In genomic region chr11:78199015-78199652, GRCh38 we compare ENCODE assay signal across 19 cellular contexts.
"Had no signal": no experiment of that assay in that cellular context is flagged by ENCODE, and none has a peak within 500 bp of the region (broad histone marks: within the 10 kb centered on the region; RNA-seq: fewer than 3 reads in every experiment).

No MANE protein-coding gene starts in this region.

- H3K9me3 Mint-ChIP-seq: activated B cell treated with CpG ODN at 0.5 μM for 24 hours; activated CD4-positive, alpha-beta T cell treated with anti-CD3 and anti-CD28 coated beads, Interleukin-2, amount 10 ng/mL, durations not matched to agents 24 days and 14 days; activated naive CD8-positive, alpha-beta T cell treated with anti-CD3 and anti-CD28 coated beads, Interleukin-2, amount 10 ng/mL, durations not matched to agents 7 days and 5 days; naive B cell had no signal

- DNase-seq: activated B cell treated with CpG ODN at 0.5 μM for 24 hours; activated CD4-positive, alpha-beta T cell treated with anti-CD3 and anti-CD28 coated beads, Interleukin-2, amount 10 ng/mL, durations not matched to agents 24 days and 14 days; activated CD8-positive, alpha-beta memory T cell treated with anti-CD3 and anti-CD28 coated beads for 24 hours; activated CD8-positive, alpha-beta memory T cell treated with anti-CD3 and anti-CD28 coated beads, Interleukin-2, amount 50 U/mL, for 48 hours; activated gamma-delta T cell treated with Interleukin-2 at 50 U/mL for 16 hours; activated naive CD8-positive, alpha-beta T cell treated with anti-CD3 and anti-CD28 coated beads, Interleukin-2, amount 10 ng/mL, durations not matched to agents 7 days and 5 days; amygdala; left cardiac atrium; mesenchymal stem cell; naive B cell; stimulated activated CD4-positive, alpha-beta T cell treated with anti-CD3 and anti-CD28 coated beads, Interleukin-12 subunit alpha, Interleukin-12 subunit beta, amount 100 ng/mL, for 4 hours; stimulated activated CD4-positive, alpha-beta T cell treated with anti-CD3 and anti-CD28 coated beads, Interleukin-1b, Interleukin-23, amount 100 ng/mL, for 48 hours; stimulated activated naive CD8-positive, alpha-beta T cell treated with anti-CD3 and anti-CD28 coated beads, Interleukin-15, Interleukin-2, amounts not matched to agents 100 U/mL and 50 U/mL, for 24 hours; uterus had no signal

- H3K9me3 ChIP-seq: mucosa of descending colon, tibial nerve, uterus had no signal

- H2AFZ ChIP-seq: hepatocyte had no signal

- H3K4me2 ChIP-seq: hepatocyte had no signal

- H3K27ac Mint-ChIP-seq: activated B cell treated with CpG ODN at 0.5 μM for 24 hours had no signal

- H3K4me3 ChIP-seq: cardiac muscle cell, hepatocyte, mucosa of descending colon, tibial nerve, uterus had no signal

- H3K4me1 ChIP-seq: uterus had no signal

- ATAC-seq: left cardiac atrium; mucosa of descending colon; stimulated activated naive CD8-positive, alpha-beta T cell treated with anti-CD3 and anti-CD28 coated beads, Interleukin-15, Interleukin-2, amounts not matched to agents 100 U/mL and 50 U/mL, for 24 hours had no signal

- H3K36me3 Mint-ChIP-seq: naive B cell had no signal

- FAIRE-seq: islet of Langerhans had no signal

- H3K36me3 ChIP-seq: uterus had no signal

- H3K27me3 ChIP-seq: cardiac muscle cell, hepatocyte, tibial nerve, uterus had no signal

- H3K27me3 Mint-ChIP-seq: activated B cell treated with CpG ODN at 0.5 μM for 24 hours; activated CD4-positive, alpha-beta T cell treated with anti-CD3 and anti-CD28 coated beads, Interleukin-2, amount 10 ng/mL, durations not matched to agents 24 days and 14 days; activated naive CD8-positive, alpha-beta T cell treated with anti-CD3 and anti-CD28 coated beads, Interleukin-2, amount 10 ng/mL, durations not matched to agents 7 days and 5 days had no signal

- H3K27ac ChIP-seq: cardiac muscle cell, hepatocyte, tibial nerve, uterus had no signal

- H3K4me3 Mint-ChIP-seq: activated B cell treated with CpG ODN at 0.5 μM for 24 hours; activated CD4-positive, alpha-beta T cell treated with anti-CD3 and anti-CD28 coated beads, Interleukin-2, amount 10 ng/mL, durations not matched to agents 24 days and 14 days; activated naive CD8-positive, alpha-beta T cell treated with anti-CD3 and anti-CD28 coated beads, Interleukin-2, amount 10 ng/mL, durations not matched to agents 7 days and 5 days had no signal
